ENCODE assay signal across 11 cellular contexts in genomic region chr7:133139350-133139749, GRCh38. TPM values are rescaled to one million over a fixed set of nuclear protein-coding genes. Genes with fewer than 3 reads are reported as not detected.
A peak's percentile ranks its signal among the peaks of the same experiment; 100 is the strongest.
DNase-seq lines count a peak whose midpoint lies in the region; ATAC-seq, FAIRE-seq and TF ChIP-seq lines count a peak whose summit lies in the region.
"Had no signal": no experiment of that assay in that cellular context is flagged by ENCODE, and none has a peak within 500 bp of the region (broad histone marks: within the 10 kb centered on the region; RNA-seq: fewer than 3 reads in every experiment).

No MANE protein-coding gene starts in this region.

- no peak overlapping the region for H3K9ac ChIP-seq in astrocyte (ENCODE audit: low read length)

- ATAC-seq in HG03378 (IDR thresholded peaks at IDR 0.05; ENCODE audit: unreplicated experiment): no peak
- ATAC-seq: activated CD4-positive, CD25-positive, alpha-beta regulatory T cell treated with anti-CD3 and anti-CD28 coated beads, Interleukin-2, amount 50 U/mL, for 24 hours had no signal

- DNase-seq in Calu3 (peak; percentile 4), HTR-8/SVneo (ENCODE audit: insufficient read length, low spot score) (peak; percentile 17), astrocyte (ENCODE audit: low read depth) (peak; percentile 35), kidney epithelial cell (ENCODE audit: low read depth) (peak; percentile 14), activated gamma-delta T cell (lab: John Stamatoyannopoulos, UW) (no peak), NCI-H2171 (lab: John Stamatoyannopoulos, UW) (no peak)
- no peak for DNase-seq in central memory CD4-positive, alpha-beta T cell

- H3K79me2 ChIP-seq in astrocyte (ENCODE audit: insufficient read depth, low read length): no peaks in the 10 kb centered on the region

- TF ChIP-seq CTCF in Calu3 (IDR thresholded peaks at IDR 0.05; ENCODE audit: unreplicated experiment) (no peak), astrocyte (IDR thresholded peaks at IDR 0.05; ENCODE audit: insufficient read depth, low read depth, low read length) (peak; percentile 28), kidney epithelial cell (IDR thresholded peaks at IDR 0.05; ENCODE audit: insufficient read depth, low read length, poor library complexity, severe bottlenecking) (peak; percentile 49)

- H3K27me3 ChIP-seq in astrocyte (ENCODE audit: insufficient read depth, low read length): peaks cover 2% of the 10 kb centered on the region
- no peaks in the 10 kb centered on the region for H3K27me3 ChIP-seq in kidney epithelial cell (ENCODE audit: control insufficient read depth, insufficient read depth, low read length)

- no peak overlapping the region for H3K4me3 ChIP-seq in astrocyte (ENCODE audit: insufficient read depth, low read depth, low read length)
- H3K4me3 ChIP-seq in kidney epithelial cell (ENCODE audit: low read depth, low read length): no peak overlapping the region

- H3K4me1 Mint-ChIP-seq in Calu3 (ENCODE audit: low read depth, unreplicated experiment): no peaks in the 10 kb centered on the region
- no peaks in the 10 kb centered on the region for H3K4me1 Mint-ChIP-seq in astrocyte (ENCODE audit: low read depth, unreplicated experiment)

- H3K36me3 ChIP-seq in astrocyte (ENCODE audit: insufficient read depth, low read length) (no peaks in the 10 kb centered on the region), kidney epithelial cell (ENCODE audit: control insufficient read depth, insufficient read depth, low read length) (no peaks in the 10 kb centered on the region)

- H3K4me2 ChIP-seq in astrocyte (ENCODE audit: low read length): no peak overlapping the region

- CTCF ChIA-PET in Calu3 (lab: Charles Lee): interaction anchor here (0.5 kb wide), 1 partner anchor 266 kb away, joined by 3 read pairs; no protein-coding TSS in a partner anchor

- intact Hi-C loops in Calu3 (cut with micrococcal nuclease; ENCODE audit: unreplicated experiment): no loop called here

- H3K36me3 Mint-ChIP-seq in Calu3 (ENCODE audit: insufficient read depth, unreplicated experiment) (no peaks in the 10 kb centered on the region), astrocyte (ENCODE audit: low read depth, unreplicated experiment) (no peaks in the 10 kb centered on the region)

- H3K27ac Mint-ChIP-seq in Calu3 (ENCODE audit: unreplicated experiment): no peak overlapping the region
- H3K27ac Mint-ChIP-seq in astrocyte (ENCODE audit: unreplicated experiment): no peak overlapping the region

- no peak overlapping the region for H3K4me3 Mint-ChIP-seq in Calu3 (ENCODE audit: low read depth, unreplicated experiment)
- no peak overlapping the region for H3K4me3 Mint-ChIP-seq in astrocyte (ENCODE audit: unreplicated experiment)

- H3K4me1 ChIP-seq in astrocyte (ENCODE audit: insufficient read depth, low read length): no peaks in the 10 kb centered on the region

- no peak overlapping the region for H3K27ac ChIP-seq in astrocyte (ENCODE audit: low read depth, low read length)
- H3K27ac ChIP-seq: HL-60 had no signal

- H3K27me3 Mint-ChIP-seq in Calu3 (ENCODE audit: unreplicated experiment) (peaks cover 73% of the 10 kb centered on the region), astrocyte (ENCODE audit: low read depth, unreplicated experiment) (peaks cover 8% of the 10 kb centered on the region)

- FAIRE-seq in HTR-8/SVneo (lab: Jason Lieb, UNC): no peak
- no peak for FAIRE-seq in astrocyte (lab: Jason Lieb, UNC)
- FAIRE-seq: endometrium had no signal

- H3K9me3 ChIP-seq in astrocyte (ENCODE audit: insufficient read depth, low read depth, low read length): no peaks in the 10 kb centered on the region

- H3K9me3 Mint-ChIP-seq in Calu3 (ENCODE audit: low read depth, unreplicated experiment): no peaks in the 10 kb centered on the region
- H3K9me3 Mint-ChIP-seq in astrocyte (ENCODE audit: unreplicated experiment): no peaks in the 10 kb centered on the region

- no peaks in the 10 kb centered on the region for H4K20me1 ChIP-seq in astrocyte (ENCODE audit: insufficient read depth, low read length)

- no peak overlapping the region for H2AFZ ChIP-seq in astrocyte (ENCODE audit: low read depth, low read length)

- BruUV-seq in Calu3 (replicated peaks; lab: Mats Ljungman, UMichigan): no TSS peak

RNA-seq across cellular contexts. Expression of gene CHCHD3, which starts 57.5 kb away (rescaled TPM):
- 82.2 and 89.9 TPM in 2 replicates for total RNA-seq in Calu3 (2022)
- total RNA-seq in astrocyte: 58.8 and 63.1 TPM in 2 replicates
- total RNA-seq in kidney epithelial cell: 78.7 and 119 TPM in 2 replicates

Comparison
In these comparisons a context has a peak if more than half of its experiments do, and no peak if none do; other contexts are left out.
1. DNase-seq: peak in Calu3 (single experiment), HTR-8/SVneo (single experiment), astrocyte (single experiment) and kidney epithelial cell (single experiment); none in activated gamma-delta T cell (single experiment), central memory CD4-positive, alpha-beta T cell (single experiment) and NCI-H2171 (single experiment).